23 cellular contexts compared by ENCODE assay signal in genomic region chr2:237359894-237360780, GRCh38. TPM values are rescaled to one million over a fixed set of nuclear protein-coding genes. Genes with fewer than 3 reads are reported as not detected.
DNase-seq lines count a peak whose midpoint lies in the region; TF ChIP-seq lines count a peak whose summit lies in the region.
"Had no signal": no experiment of that assay in that cellular context is flagged by ENCODE, and none has a peak within 500 bp of the region (broad histone marks: within the 10 kb centered on the region; RNA-seq: fewer than 3 reads in every experiment).

No MANE protein-coding gene starts in this region.

- intact Hi-C loops in prostate gland (cut with DNase I): no loop called here
- intact Hi-C loops in activated T-helper 2 cell treated with anti-CD3 and anti-CD28 coated beads, Interferon-gamma antibody, Interleukin-2, Interleukin-4, amounts not matched to agents 10 μg/mL and 5 μg/mL and 100 μg/mL, durations not matched to agents 14 hours and 24 hours and 36 hours (cut with micrococcal nuclease): no loop called here

- no peak for TF ChIP-seq CTCF in prostate gland (IDR thresholded peaks at IDR 0.05)

- H3K9me3 ChIP-seq in NT2/D1 (ENCODE audit: insufficient read depth, low read length): no peaks in the 10 kb centered on the region
- no peaks in the 10 kb centered on the region for H3K9me3 ChIP-seq in iPS-20b (ENCODE audit: insufficient read depth, low read depth, low read length)
- H3K9me3 ChIP-seq in prostate gland: no peaks in the 10 kb centered on the region

- DNase-seq in NT2/D1 (ENCODE audit: low read depth, low spot score): no peak
- no peak for DNase-seq in prostate gland (ENCODE audit: low spot score)
- no peak for DNase-seq in SHP77 (lab: John Stamatoyannopoulos, UW)
- DNase-seq in activated T-cell treated with anti-CD3 and anti-CD28 coated beads for 4 hours: no peak
- DNase-seq in Kasumi-1 (lab: John Stamatoyannopoulos, UW): no peak
- DNase-seq in activated T-helper 2 cell treated with anti-CD3 and anti-CD28 coated beads, Interferon-gamma antibody, Interleukin-2, Interleukin-4, amounts not matched to agents 10 μg/mL and 5 μg/mL and 100 μg/mL, durations not matched to agents 14 hours and 24 hours and 36 hours (ENCODE audit: low spot score): no peak
- DNase-seq: ACHN; activated CD4-positive, alpha-beta T cell treated with anti-CD3 and anti-CD28 coated beads, Interleukin-2, amount 50 U/mL, for 1 hour; activated naive CD4-positive, alpha-beta T cell treated with Interleukin-2 at 50 U/mL for 16 hours; central memory CD4-positive, alpha-beta T cell; dorsolateral prefrontal cortex; foreskin melanocyte; left cardiac atrium; midbrain; NCI-H146; NCI-H774; retina; SIG-M5; stimulated activated CD8-positive, alpha-beta memory T cell treated with anti-CD3 and anti-CD28 coated beads, Interleukin-4, amount 100 ng/mL, for 48 hours had no signal

- H3K27me3 ChIP-seq in ACC112 (ENCODE audit: insufficient read depth, low read length) (no peaks in the 10 kb centered on the region), NT2/D1 (ENCODE audit: insufficient read depth, insufficient read length) (no peaks in the 10 kb centered on the region), iPS-20b (ENCODE audit: insufficient read depth, low read length) (no peaks in the 10 kb centered on the region), prostate gland (replicated peaks; ENCODE audit: insufficient read depth) (no peaks in the 10 kb centered on the region)

- H3K4me3 Mint-ChIP-seq in activated T-helper 2 cell treated with anti-CD3 and anti-CD28 coated beads, Interferon-gamma antibody, Interleukin-2, Interleukin-4, amounts not matched to agents 10 μg/mL and 5 μg/mL and 100 μg/mL, durations not matched to agents 14 hours and 24 hours and 36 hours (ENCODE audit: low read depth): no peak overlapping the region

- no peaks in the 10 kb centered on the region for H3K36me3 Mint-ChIP-seq in activated T-helper 2 cell treated with anti-CD3 and anti-CD28 coated beads, Interferon-gamma antibody, Interleukin-2, Interleukin-4, amounts not matched to agents 10 μg/mL and 5 μg/mL and 100 μg/mL, durations not matched to agents 14 hours and 24 hours and 36 hours (ENCODE audit: low read depth)

- WGBS in prostate gland: 78% methylated on average over 23 of the region's 23 CpGs

- no peaks in the 10 kb centered on the region for H3K9me3 Mint-ChIP-seq in activated T-helper 2 cell treated with anti-CD3 and anti-CD28 coated beads, Interferon-gamma antibody, Interleukin-2, Interleukin-4, amounts not matched to agents 10 μg/mL and 5 μg/mL and 100 μg/mL, durations not matched to agents 14 hours and 24 hours and 36 hours

- H3K36me3 ChIP-seq in ACC112 (ENCODE audit: insufficient read depth, low read length) (peaks cover 98% of the 10 kb centered on the region), NT2/D1 (ENCODE audit: insufficient read depth, insufficient read length, low read length) (peaks cover 12% of the 10 kb centered on the region), iPS-20b (ENCODE audit: insufficient read depth, low read depth, low read length) (no peaks in the 10 kb centered on the region), prostate gland (no peaks in the 10 kb centered on the region)

- no peak for TF ChIP-seq POLR2A in prostate gland (IDR thresholded peaks at IDR 0.05)

- peak overlapping the region; percentile 50 for H3K27ac ChIP-seq in ACC112 (ENCODE audit: low read depth, low read length)
- H3K27ac ChIP-seq in iPS-20b (ENCODE audit: low read length): peak overlapping the region; percentile 10
- H3K27ac ChIP-seq in prostate gland: peak overlapping the region; percentile 26 to 32
- H3K27ac ChIP-seq: C4-2B, dorsolateral prefrontal cortex had no signal

- H3K79me2 ChIP-seq in ACC112 (ENCODE audit: control insufficient read depth, insufficient read depth, low read length, unreplicated experiment): peaks cover 47% of the 10 kb centered on the region

- H3K4me3 ChIP-seq in ACC112 (ENCODE audit: low read depth, low read length): no peak overlapping the region
- H3K4me3 ChIP-seq in NT2/D1 (ENCODE audit: insufficient read length, low read depth): no peak overlapping the region
- no peak overlapping the region for H3K4me3 ChIP-seq in iPS-20b (ENCODE audit: low read length)
- H3K4me3 ChIP-seq in prostate gland: no peak overlapping the region
- H3K4me3 ChIP-seq: dorsolateral prefrontal cortex had no signal

- no peak overlapping the region for H3K27ac Mint-ChIP-seq in activated T-helper 2 cell treated with anti-CD3 and anti-CD28 coated beads, Interferon-gamma antibody, Interleukin-2, Interleukin-4, amounts not matched to agents 10 μg/mL and 5 μg/mL and 100 μg/mL, durations not matched to agents 14 hours and 24 hours and 36 hours

- no peaks in the 10 kb centered on the region for H3K4me1 Mint-ChIP-seq in activated T-helper 2 cell treated with anti-CD3 and anti-CD28 coated beads, Interferon-gamma antibody, Interleukin-2, Interleukin-4, amounts not matched to agents 10 μg/mL and 5 μg/mL and 100 μg/mL, durations not matched to agents 14 hours and 24 hours and 36 hours (ENCODE audit: low read depth)

- peak overlapping the region; percentile 43 for H3K9ac ChIP-seq in NT2/D1 (ENCODE audit: insufficient read length, low read depth)
- no peak overlapping the region; the same call in 1 of the 2 replicates for H3K9ac ChIP-seq in iPS-20b (ENCODE audit: low read depth, low read length)

- H3K27me3 Mint-ChIP-seq in activated T-helper 2 cell treated with anti-CD3 and anti-CD28 coated beads, Interferon-gamma antibody, Interleukin-2, Interleukin-4, amounts not matched to agents 10 μg/mL and 5 μg/mL and 100 μg/mL, durations not matched to agents 14 hours and 24 hours and 36 hours (ENCODE audit: low read depth): no peaks in the 10 kb centered on the region

- H2AFZ ChIP-seq in ACC112 (ENCODE audit: low read length, unreplicated experiment): no peak overlapping the region

- H3K4me1 ChIP-seq in ACC112 (ENCODE audit: control insufficient read depth, insufficient read depth, low read length, unreplicated experiment) (peaks cover 47% of the 10 kb centered on the region), NT2/D1 (ENCODE audit: insufficient read depth, insufficient read length) (peaks cover 14% of the 10 kb centered on the region), iPS-20b (ENCODE audit: insufficient read depth, low read length) (peaks cover 15% of the 10 kb centered on the region; the same call in 1 of the 2 replicates), prostate gland (replicated peaks) (no peaks in the 10 kb centered on the region)

RNA-seq across cellular contexts. Expression of gene COL6A3, which starts 53.8 kb away (rescaled TPM):
- 10 to 100 TPM; 26.9 to 86.9 TPM for total RNA-seq in prostate gland
- 7.9 and 9.2 TPM in 2 replicates for total RNA-seq in activated T-helper 2 cell treated with anti-CD3 and anti-CD28 coated beads, Interferon-gamma antibody, Interleukin-2, Interleukin-4, amounts not matched to agents 10 μg/mL and 5 μg/mL and 100 μg/mL, durations not matched to agents 14 hours and 24 hours and 36 hours
- total RNA-seq: OCI-LY7 had no signal
